8 cellular contexts compared by ENCODE assay signal in the genomic region with DNA sequence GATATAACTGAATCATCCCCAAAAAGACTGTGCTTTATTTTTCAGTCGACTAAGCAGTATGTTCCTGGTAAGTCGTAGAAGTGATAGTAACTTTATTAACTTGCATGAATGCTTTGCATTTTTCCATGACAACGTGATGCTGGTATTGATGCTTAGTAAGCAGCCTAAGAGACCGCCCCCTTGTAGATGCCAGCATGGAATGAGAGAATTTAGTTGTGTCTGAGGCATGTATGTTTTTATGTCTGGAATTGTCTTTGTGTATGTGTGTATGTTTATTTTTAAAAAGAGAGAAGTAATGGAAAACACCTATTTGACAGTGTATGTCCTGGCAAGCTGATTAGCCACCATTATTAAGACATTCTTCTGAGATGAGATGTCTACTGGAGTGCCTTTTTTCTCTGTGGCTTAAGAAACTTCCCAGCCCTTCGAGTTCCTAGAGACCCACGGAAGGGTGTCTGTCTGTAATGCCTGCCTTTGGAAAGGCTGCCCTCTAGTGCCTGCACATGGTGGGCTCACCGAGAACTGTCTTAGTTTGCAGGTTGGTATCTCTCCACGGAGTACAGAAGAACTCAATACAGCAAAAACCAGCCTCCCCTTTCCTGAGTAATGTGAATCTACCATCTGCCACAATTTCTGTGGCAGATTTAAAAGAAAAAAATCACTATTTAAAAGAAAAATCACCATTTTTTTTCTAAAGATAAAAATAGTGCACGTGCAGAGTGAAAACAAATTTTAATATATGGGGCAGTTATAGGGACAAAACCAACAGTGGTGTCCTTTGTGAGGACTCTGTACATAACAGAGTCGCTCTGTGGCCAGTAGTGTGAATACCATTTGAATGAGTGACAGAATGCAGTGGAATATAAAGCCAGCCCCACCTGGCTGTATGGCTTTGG.
A peak's percentile ranks its signal among the peaks of the same experiment; 100 is the strongest.
DNase-seq lines count a peak whose midpoint lies in the region; ATAC-seq and TF ChIP-seq lines count a peak whose summit lies in the region.

No MANE protein-coding gene starts in this region.

- peaks cover 8% of the 10 kb centered on the region for H3K27me3 Mint-ChIP-seq in CD4-positive, alpha-beta T cell

- no peaks in the 10 kb centered on the region for H3K27me3 ChIP-seq in CD4-positive, alpha-beta T cell (ENCODE audit: control insufficient read depth, insufficient read depth, low read length)
- H3K27me3 ChIP-seq in lower lobe of right lung (ENCODE audit: low read depth): no peaks in the 10 kb centered on the region

- H3K9me3 ChIP-seq in CD4-positive, alpha-beta T cell (ENCODE audit: control insufficient read depth, low read length): no peaks in the 10 kb centered on the region
- H3K9me3 ChIP-seq in lower lobe of right lung: no peaks in the 10 kb centered on the region

- H3K4me3 ChIP-seq in lower lobe of right lung: no peak overlapping the region

- no peaks in the 10 kb centered on the region for H3K36me3 Mint-ChIP-seq in CD4-positive, alpha-beta T cell (ENCODE audit: low read depth)

- H3K4me3 Mint-ChIP-seq in CD4-positive, alpha-beta T cell: peak overlapping the region; percentile 46

- no peaks in the 10 kb centered on the region for H3K9me3 Mint-ChIP-seq in CD4-positive, alpha-beta T cell

- no peak overlapping the region for H3K27ac Mint-ChIP-seq in CD4-positive, alpha-beta T cell

- peak; percentile 24 to 60 (median 49) for DNase-seq in CD4-positive, alpha-beta T cell
- peak; percentile 81 for DNase-seq in NCI-H510A treated with DMSO at 0.1 percent for 48 hours (lab: John Stamatoyannopoulos, UW)
- DNase-seq in activated CD4-positive, alpha-beta T cell treated with anti-CD3 and anti-CD28 coated beads for 48 hours: peak; percentile 75
- peak; percentile 93 for DNase-seq in dedifferentiated amniotic fluid mesenchymal stem cell (ENCODE audit: extremely low spot score)
- DNase-seq in lower lobe of right lung: peak; percentile 59
- peak; percentile 5 for DNase-seq in stimulated activated CD8-positive, alpha-beta memory T cell treated with anti-CD3 and anti-CD28 coated beads, Interleukin-12 subunit alpha, Interleukin-12 subunit beta, amount 100 ng/mL, for 24 hours (ENCODE audit: extremely low read depth)

- TF ChIP-seq CTCF in CD4-positive, alpha-beta T cell (IDR thresholded peaks at IDR 0.05): peak; percentile 83
- peak; percentile 81 for TF ChIP-seq CTCF in lower lobe of right lung (IDR thresholded peaks at IDR 0.05)

- CTCF ChIA-PET in CD4-positive, alpha-beta T cell (lab: Charles Lee): interaction anchor here (1.0 to 1.4 kb wide), 2 partner anchors 8 to 353 kb away, joined by 3 to 4 read pairs; no protein-coding TSS in a partner anchor

- no peak overlapping the region for H3K27ac ChIP-seq in CD4-positive, alpha-beta T cell (ENCODE audit: low read depth, low read length)
- no peak overlapping the region for H3K27ac ChIP-seq in lower lobe of right lung

- intact Hi-C loops in CD4-positive, alpha-beta T cell (cut with DNase I, micrococcal nuclease): loop anchor here (1.0 to 5.0 kb wide), 2 partner anchors 349 to 353 kb away; partner anchors contain the start of gene CEP135 (in 1 of the 2)
- intact Hi-C loops in lower lobe of right lung (cut with DNase I): no loop called here

- H3K4me1 ChIP-seq in lower lobe of right lung: peaks cover 8% of the 10 kb centered on the region

- peaks cover 11% of the 10 kb centered on the region for H3K4me1 Mint-ChIP-seq in CD4-positive, alpha-beta T cell (ENCODE audit: low read depth)

- POLR2A ChIA-PET in CD4-positive, alpha-beta T cell (lab: Charles Lee): interaction anchor here (1.6 kb wide), 1 partner anchor 11 kb away, joined by 4 read pairs; no protein-coding TSS in a partner anchor

- H3K36me3 ChIP-seq in lower lobe of right lung: no peaks in the 10 kb centered on the region

- ATAC-seq in CD4-positive, alpha-beta T cell (ENCODE audit: poor library complexity): peak; percentile 97
- peak; percentile 74 for ATAC-seq in GM19328 (IDR thresholded peaks at IDR 0.05; ENCODE audit: unreplicated experiment)
- peak; percentile 96 for ATAC-seq in HG03442 (IDR thresholded peaks at IDR 0.05; ENCODE audit: unreplicated experiment)
- ATAC-seq in lower lobe of right lung: peak; percentile 92 to 96

Comparison
In these comparisons a context has a peak if more than half of its experiments do, and no peak if none do; other contexts are left out.
1. DNase-seq: peak in every context shown above with its lines; median percentile 93 in dedifferentiated amniotic fluid mesenchymal stem cell; 81 in NCI-H510A treated with DMSO at 0.1 percent for 48 hours; 75 in activated CD4-positive, alpha-beta T cell treated with anti-CD3 and anti-CD28 coated beads for 48 hours; 59 in lower lobe of right lung; 49 in CD4-positive, alpha-beta T cell; 5 in stimulated activated CD8-positive, alpha-beta memory T cell treated with anti-CD3 and anti-CD28 coated beads, Interleukin-12 subunit alpha, Interleukin-12 subunit beta, amount 100 ng/mL, for 24 hours.